Comparison of ENCODE assay signal across 27 cellular contexts in genomic region chr6:110049696-110050465, GRCh38.
"Had no signal": no experiment of that assay in that cellular context is flagged by ENCODE, and none has a peak within 500 bp of the region (broad histone marks: within the 10 kb centered on the region; RNA-seq: fewer than 3 reads in every experiment).

No MANE protein-coding gene starts in this region.

- H3K27ac Mint-ChIP-seq: activated CD8-positive, alpha-beta T cell treated with anti-CD3 and anti-CD28 coated beads for 36 hours; activated naive CD8-positive, alpha-beta T cell; activated T-helper 17 cell treated with anti-CD3 and anti-CD28 coated beads, Interleukin-2, amount 50 U/mL, for 72 hours; T-cell; T-helper 1 cell treated with Interleukin-12 subunit alpha and Interleukin-12 subunit beta and Interleukin-4 antibody, amounts not matched to agents 30 μg/mL and 1 μg/mL, for 36 hours had no signal

- H3K27me3 Mint-ChIP-seq: activated naive CD8-positive, alpha-beta T cell had no signal

- H3K9me3 Mint-ChIP-seq: activated CD8-positive, alpha-beta T cell treated with anti-CD3 and anti-CD28 coated beads for 36 hours; activated T-cell treated with anti-CD3 and anti-CD28 coated beads, Interleukin-2, amount 50 U/mL, for 4 hours; activated T-helper 17 cell treated with anti-CD3 and anti-CD28 coated beads, Interleukin-2, amount 50 U/mL, for 72 hours; T-cell; T-helper 1 cell treated with Interleukin-12 subunit alpha and Interleukin-12 subunit beta and Interleukin-4 antibody, amounts not matched to agents 30 μg/mL and 1 μg/mL, for 36 hours had no signal

- H3K27ac ChIP-seq: body of pancreas, epithelial cell of prostate, foreskin keratinocyte, gastroesophageal sphincter, heart right ventricle had no signal

- H3K27me3 ChIP-seq: body of pancreas had no signal

- H3K9me3 ChIP-seq: body of pancreas had no signal

- ATAC-seq: activated CD8-positive, alpha-beta T cell treated with anti-CD3 and anti-CD28 coated beads for 36 hours; activated T-cell treated with anti-CD3 and anti-CD28 coated beads, Interleukin-2, amount 50 U/mL, for 4 hours; activated T-helper 17 cell treated with anti-CD3 and anti-CD28 coated beads, Interleukin-2, amount 50 U/mL, for 72 hours; body of pancreas; foreskin keratinocyte; gastroesophageal sphincter; heart right ventricle; T-cell had no signal

- H3K4me3 Mint-ChIP-seq: activated CD8-positive, alpha-beta T cell treated with anti-CD3 and anti-CD28 coated beads for 36 hours; activated naive CD8-positive, alpha-beta T cell; activated T-cell treated with anti-CD3 and anti-CD28 coated beads, Interleukin-2, amount 50 U/mL, for 4 hours; activated T-helper 17 cell treated with anti-CD3 and anti-CD28 coated beads, Interleukin-2, amount 50 U/mL, for 72 hours; T-cell; T-helper 1 cell treated with Interleukin-12 subunit alpha and Interleukin-12 subunit beta and Interleukin-4 antibody, amounts not matched to agents 30 μg/mL and 1 μg/mL, for 36 hours had no signal

- H3K4me1 Mint-ChIP-seq: activated T-helper 17 cell treated with anti-CD3 and anti-CD28 coated beads, Interleukin-2, amount 50 U/mL, for 72 hours; T-cell had no signal

- H3K4me1 ChIP-seq: foreskin keratinocyte, heart right ventricle had no signal

- H3K4me3 ChIP-seq: body of pancreas, gastroesophageal sphincter, heart right ventricle had no signal

- H3K36me3 Mint-ChIP-seq: activated naive CD8-positive, alpha-beta T cell; T-cell had no signal

- DNase-seq: activated CD4-positive, alpha-beta T cell treated with anti-CD3 and anti-CD28 coated beads for 4 hours; activated CD4-positive, alpha-beta T cell treated with anti-CD3 and anti-CD28 coated beads, Interleukin-2, amount 50 U/mL, for 1 hour; activated CD4-positive, alpha-beta T cell treated with anti-CD3 and anti-CD28 coated beads, Interleukin-2, amount 50 U/mL, for 48 hours; activated CD4-positive, CD25-positive, alpha-beta regulatory T cell; activated CD4-positive, CD25-positive, alpha-beta regulatory T cell treated with anti-CD3 and anti-CD28 coated beads, Interleukin-2, amount 50 U/mL, for 72 hours; activated CD8-positive, alpha-beta memory T cell treated with anti-CD3 and anti-CD28 coated beads for 24 hours; activated CD8-positive, alpha-beta T cell treated with anti-CD3 and anti-CD28 coated beads for 36 hours; activated effector memory CD4-positive, alpha-beta T cell treated with Interleukin-2 at 50 U/mL for 16 hours; activated gamma-delta T cell treated with Interleukin-2 at 50 U/mL for 16 hours; activated naive CD4-positive, alpha-beta T cell treated with anti-CD3 and anti-CD28 coated beads, Interleukin-2, amount 50 U/mL, for 16 hours; activated naive CD4-positive, alpha-beta T cell treated with Interleukin-2 at 50 U/mL for 16 hours; activated T-cell treated with anti-CD3 and anti-CD28 coated beads, Interleukin-2, amount 50 U/mL, for 4 hours; amniotic stem cell; aorta; body of pancreas; caudate nucleus; effector CD8-positive, alpha-beta T cell; foreskin keratinocyte; heart right ventricle; SW 1271; T-cell; T1000 had no signal

- H3K36me3 ChIP-seq: gastroesophageal sphincter, heart right ventricle had no signal
